In genomic region chr2:234971494-234971893, GRCh38 we compare ENCODE assay signal across 22 cellular contexts.
"Had no signal": no experiment of that assay in that cellular context is flagged by ENCODE, and none has a peak within 500 bp of the region (broad histone marks: within the 10 kb centered on the region; RNA-seq: fewer than 3 reads in every experiment).

No MANE protein-coding gene starts in this region.

- H3K36me3 Mint-ChIP-seq: activated naive CD4-positive, alpha-beta T cell treated with anti-CD3 and anti-CD28 coated beads, Interleukin-2, amount 50 U/mL, for 24 hours had no signal

- H3K4me1 ChIP-seq: uterus had no signal

- ATAC-seq: activated CD4-positive, alpha-beta T cell treated with anti-CD3 and anti-CD28 coated beads for 36 hours; foreskin keratinocyte; left lung; WTC11 had no signal

- H3K4me3 Mint-ChIP-seq: activated CD4-positive, alpha-beta T cell treated with anti-CD3 and anti-CD28 coated beads for 36 hours; activated naive CD4-positive, alpha-beta T cell treated with anti-CD3 and anti-CD28 coated beads, Interleukin-2, amount 50 U/mL, for 24 hours; endodermal cell; nephron; T-helper 2 cell treated with Interferon-gamma antibody and Interleukin-4, amounts not matched to agents 5 μg/mL and 100 μg/mL, for 36 hours; WTC11 had no signal

- H3K4me3 ChIP-seq: adrenal gland, cardiac muscle cell, left lung, tibial nerve, uterus had no signal

- H3K4me1 Mint-ChIP-seq: activated CD4-positive, alpha-beta T cell treated with anti-CD3 and anti-CD28 coated beads for 36 hours; activated naive CD4-positive, alpha-beta T cell treated with anti-CD3 and anti-CD28 coated beads, Interleukin-2, amount 50 U/mL, for 24 hours had no signal

- H3K9me3 ChIP-seq: adrenal gland, left lung, tibial nerve, uterus had no signal

- H3K36me3 ChIP-seq: adrenal gland, cardiac muscle cell, left lung, tibial nerve, uterus had no signal

- H3K27ac Mint-ChIP-seq: activated CD4-positive, alpha-beta T cell treated with anti-CD3 and anti-CD28 coated beads for 36 hours; activated naive CD4-positive, alpha-beta T cell treated with anti-CD3 and anti-CD28 coated beads, Interleukin-2, amount 50 U/mL, for 24 hours; endodermal cell; nephron; T-helper 2 cell treated with Interferon-gamma antibody and Interleukin-4, amounts not matched to agents 5 μg/mL and 100 μg/mL, for 36 hours; WTC11 had no signal

- H3K27ac ChIP-seq: adrenal gland, left lung, tibial nerve, uterus had no signal

- H3K27me3 ChIP-seq: adrenal gland, cardiac muscle cell, foreskin keratinocyte, left lung, tibial nerve, uterus had no signal

- H3K9me3 Mint-ChIP-seq: activated naive CD4-positive, alpha-beta T cell treated with anti-CD3 and anti-CD28 coated beads, Interleukin-2, amount 50 U/mL, for 24 hours; endodermal cell; nephron; T-helper 2 cell treated with Interferon-gamma antibody and Interleukin-4, amounts not matched to agents 5 μg/mL and 100 μg/mL, for 36 hours; WTC11 had no signal

- DNase-seq: activated CD4-positive, alpha-beta T cell treated with anti-CD3 and anti-CD28 coated beads for 36 hours; activated CD4-positive, alpha-beta T cell treated with anti-CD3 and anti-CD28 coated beads, Interleukin-2, amount 50 U/mL, for 48 hours; activated gamma-delta T cell; adrenal gland; endodermal cell; foreskin keratinocyte; glutamatergic neuron; left lung; midbrain; retina; stimulated activated CD4-positive, alpha-beta T cell treated with anti-CD3 and anti-CD28 coated beads, Interleukin-12 subunit alpha, Interleukin-12 subunit beta, amount 100 ng/mL, for 4 hours; stimulated activated CD4-positive, alpha-beta T cell treated with anti-CD3 and anti-CD28 coated beads, Interleukin-1b, Interleukin-23, amount 100 ng/mL, for 48 hours; stimulated activated CD8-positive, alpha-beta memory T cell treated with anti-CD3 and anti-CD28 coated beads, Interleukin-4, amount 100 ng/mL, for 48 hours; stimulated activated naive CD4-positive, alpha-beta T cell treated with Interleukin-2 at 50 U/mL for 16 hours; substantia nigra; uterus had no signal
